ENCODE assay signal across 24 cellular contexts in genomic region chr4:37224832-37225231, GRCh38. TPM values are rescaled to one million over a fixed set of nuclear protein-coding genes. Genes with fewer than 3 reads are reported as not detected.
"Had no signal": no experiment of that assay in that cellular context is flagged by ENCODE, and none has a peak within 500 bp of the region (broad histone marks: within the 10 kb centered on the region; RNA-seq: fewer than 3 reads in every experiment).

No MANE protein-coding gene starts in this region.

- H3K27ac ChIP-seq: HL-60, KMS-11, SJSA1, SK-N-MC had no signal

- H3K36me3 ChIP-seq: SJSA1 had no signal

- H3K27me3 ChIP-seq: SJSA1 had no signal

- H3K9me3 ChIP-seq: SJSA1 had no signal

- H3K4me1 ChIP-seq: SJSA1 had no signal

- H3K36me3 Mint-ChIP-seq: IgD-negative memory B cell had no signal

- ATAC-seq: K562 had no signal

- H3K4me1 Mint-ChIP-seq: IgD-negative memory B cell had no signal

- H3K4me3 Mint-ChIP-seq: IgD-negative memory B cell had no signal

- H3K9ac ChIP-seq: KMS-11 had no signal

- DNase-seq: Kasumi-1, MM.1S, NCI-H1092 treated with DMSO at 0.1 percent for 48 hours, NCI-H1436 treated with DMSO at 0.1 percent for 48 hours, NCI-H1694, NCI-H187 treated with DMSO at 0.1 percent for 48 hours, NCI-H2029 treated with DMSO at 0.1 percent for 48 hours, NCI-H2171 treated with DMSO at 0.1 percent for 48 hours, NCI-H2227 treated with DMSO at 0.1 percent for 48 hours, NCI-H446, NCI-H510A, NCI-H524 treated with DMSO at 0.1 percent for 48 hours, NCI-H69, NCI-H774, Right ventricle myocardium superior, RPMI8226, SIG-M5 had no signal

- H3K27me3 Mint-ChIP-seq: IgD-negative memory B cell had no signal

- H3K27ac Mint-ChIP-seq: IgD-negative memory B cell had no signal

- H3K4me3 ChIP-seq: K562, SJSA1, SK-N-MC had no signal

RNA-seq across cellular contexts. Expression of gene NWD2, which starts 19.7 kb away (rescaled TPM):
- total RNA-seq: K562, M059J, SJSA1 had no signal
- polyA plus RNA-seq: IgD-negative memory B cell, K562 had no signal
